Comparison of ENCODE assay signal across 1 cellular context in genomic region chr14:103530390-103530789, GRCh38.
TF ChIP-seq lines count a peak whose summit lies in the region.

No MANE protein-coding gene starts in this region.

TF ChIP-seq in K562, 482 proteins besides CTCF, POLR2A, EP300 and RAD21 (continued from another document):
- TF ChIP-seq MIER1 (IDR thresholded peaks at IDR 0.05; ENCODE audit: low read depth) (peak; percentile 90), AFF1 (IDR thresholded peaks at IDR 0.05; ENCODE audit: low read depth in 1 of 2, partially characterized antibody in 2 of 2) (peak in 1 of 2 experiments; percentile 48), SIN3A (IDR thresholded peaks at IDR 0.05; ENCODE audit: borderline replicate concordance in 2 of 2, control insufficient read depth in 1 of 2, low read depth in 2 of 2, low read length in 2 of 2) (peak; percentile 61 to 92; a peak in 3 of 4 replicates), ZNF354B (CRISPR knock-in tag; IDR thresholded peaks at IDR 0.05) (no peak), CCNT2 (IDR thresholded peaks at IDR 0.05; ENCODE audit: borderline replicate concordance, extremely low read depth, insufficient read length, low read depth, low read length) (no peak), USF1 (CRISPR knock-in tag; IDR thresholded peaks at IDR 0.05) (no peak), EHMT2 (IDR thresholded peaks at IDR 0.05) (peak; percentile 96), PATZ1 (CRISPR knock-in tag; IDR thresholded peaks at IDR 0.05; ENCODE audit: borderline replicate concordance) (no peak), CREB1 (IDR thresholded peaks at IDR 0.05) (no peak), CREB1 (CRISPR knock-in tag; IDR thresholded peaks at IDR 0.05) (0 out of 2 replicates have a peak, but pooled peaks have one; percentile 23), FOSL1 (tag; conservative IDR thresholded peaks at IDR 0.05) (no peak), SMAD4 (CRISPR knock-in tag; conservative IDR thresholded peaks at IDR 0.05) (no peak), SIRT6 (IDR thresholded peaks at IDR 0.05; ENCODE audit: low read depth, low read length) (no peak), FOXO4 (CRISPR knock-in tag; IDR thresholded peaks at IDR 0.05) (no peak), PHB (CRISPR knock-in tag; IDR thresholded peaks at IDR 0.05) (no peak), NRF1 (conservative IDR thresholded peaks at IDR 0.05 in 1 of 2, IDR thresholded peaks at IDR 0.05 in 1 of 2) (no peak), VEZF1 (CRISPR knock-in tag; IDR thresholded peaks at IDR 0.05) (no peak), BRCA1 (IDR thresholded peaks at IDR 0.05) (no peak), BRCA1 (CRISPR knock-in tag; IDR thresholded peaks at IDR 0.05) (no peak), ZFP1 (CRISPR knock-in tag; IDR thresholded peaks at IDR 0.05) (no peak), HES1 (IDR thresholded peaks at IDR 0.05; ENCODE audit: low read depth) (no peak), ETV1 (tag; conservative IDR thresholded peaks at IDR 0.05; ENCODE audit: low read depth) (no peak)
- TF ChIP-seq, protein P1, sequence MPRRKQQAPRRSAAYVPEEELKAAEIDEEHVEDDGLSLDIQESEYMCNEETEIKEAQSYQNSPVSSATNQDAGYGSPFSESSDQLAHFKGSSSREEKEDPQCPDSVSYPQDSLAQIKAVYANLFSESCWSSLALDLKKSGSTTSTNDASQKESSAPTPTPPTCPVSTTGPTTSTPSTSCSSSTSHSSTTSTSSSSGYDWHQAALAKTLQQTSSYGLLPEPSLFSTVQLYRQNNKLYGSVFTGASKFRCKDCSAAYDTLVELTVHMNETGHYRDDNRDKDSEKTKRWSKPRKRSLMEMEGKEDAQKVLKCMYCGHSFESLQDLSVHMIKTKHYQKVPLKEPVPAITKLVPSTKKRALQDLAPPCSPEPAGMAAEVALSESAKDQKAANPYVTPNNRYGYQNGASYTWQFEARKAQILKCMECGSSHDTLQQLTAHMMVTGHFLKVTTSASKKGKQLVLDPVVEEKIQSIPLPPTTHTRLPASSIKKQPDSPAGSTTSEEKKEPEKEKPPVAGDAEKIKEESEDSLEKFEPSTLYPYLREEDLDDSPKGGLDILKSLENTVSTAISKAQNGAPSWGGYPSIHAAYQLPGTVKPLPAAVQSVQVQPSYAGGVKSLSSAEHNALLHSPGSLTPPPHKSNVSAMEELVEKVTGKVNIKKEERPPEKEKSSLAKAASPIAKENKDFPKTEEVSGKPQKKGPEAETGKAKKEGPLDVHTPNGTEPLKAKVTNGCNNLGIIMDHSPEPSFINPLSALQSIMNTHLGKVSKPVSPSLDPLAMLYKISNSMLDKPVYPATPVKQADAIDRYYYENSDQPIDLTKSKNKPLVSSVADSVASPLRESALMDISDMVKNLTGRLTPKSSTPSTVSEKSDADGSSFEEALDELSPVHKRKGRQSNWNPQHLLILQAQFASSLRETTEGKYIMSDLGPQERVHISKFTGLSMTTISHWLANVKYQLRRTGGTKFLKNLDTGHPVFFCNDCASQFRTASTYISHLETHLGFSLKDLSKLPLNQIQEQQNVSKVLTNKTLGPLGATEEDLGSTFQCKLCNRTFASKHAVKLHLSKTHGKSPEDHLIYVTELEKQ (CRISPR knock-in tag; IDR thresholded peaks at IDR 0.05) = no peak
- TF ChIP-seq, protein P2, sequence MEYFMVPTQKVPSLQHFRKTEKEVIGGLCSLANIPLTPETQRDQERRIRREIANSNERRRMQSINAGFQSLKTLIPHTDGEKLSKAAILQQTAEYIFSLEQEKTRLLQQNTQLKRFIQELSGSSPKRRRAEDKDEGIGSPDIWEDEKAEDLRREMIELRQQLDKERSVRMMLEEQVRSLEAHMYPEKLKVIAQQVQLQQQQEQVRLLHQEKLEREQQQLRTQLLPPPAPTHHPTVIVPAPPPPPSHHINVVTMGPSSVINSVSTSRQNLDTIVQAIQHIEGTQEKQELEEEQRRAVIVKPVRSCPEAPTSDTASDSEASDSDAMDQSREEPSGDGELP (CRISPR knock-in tag; IDR thresholded peaks at IDR 0.05; ENCODE audit: borderline replicate concordance) = peak; percentile 35; the same call in 1 of the 2 replicates
- TF ChIP-seq, protein P3, sequence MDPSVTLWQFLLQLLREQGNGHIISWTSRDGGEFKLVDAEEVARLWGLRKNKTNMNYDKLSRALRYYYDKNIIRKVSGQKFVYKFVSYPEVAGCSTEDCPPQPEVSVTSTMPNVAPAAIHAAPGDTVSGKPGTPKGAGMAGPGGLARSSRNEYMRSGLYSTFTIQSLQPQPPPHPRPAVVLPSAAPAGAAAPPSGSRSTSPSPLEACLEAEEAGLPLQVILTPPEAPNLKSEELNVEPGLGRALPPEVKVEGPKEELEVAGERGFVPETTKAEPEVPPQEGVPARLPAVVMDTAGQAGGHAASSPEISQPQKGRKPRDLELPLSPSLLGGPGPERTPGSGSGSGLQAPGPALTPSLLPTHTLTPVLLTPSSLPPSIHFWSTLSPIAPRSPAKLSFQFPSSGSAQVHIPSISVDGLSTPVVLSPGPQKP (CRISPR knock-in tag; IDR thresholded peaks at IDR 0.05) = no peak
